14 cellular contexts compared by ENCODE assay signal in the genomic region with DNA sequence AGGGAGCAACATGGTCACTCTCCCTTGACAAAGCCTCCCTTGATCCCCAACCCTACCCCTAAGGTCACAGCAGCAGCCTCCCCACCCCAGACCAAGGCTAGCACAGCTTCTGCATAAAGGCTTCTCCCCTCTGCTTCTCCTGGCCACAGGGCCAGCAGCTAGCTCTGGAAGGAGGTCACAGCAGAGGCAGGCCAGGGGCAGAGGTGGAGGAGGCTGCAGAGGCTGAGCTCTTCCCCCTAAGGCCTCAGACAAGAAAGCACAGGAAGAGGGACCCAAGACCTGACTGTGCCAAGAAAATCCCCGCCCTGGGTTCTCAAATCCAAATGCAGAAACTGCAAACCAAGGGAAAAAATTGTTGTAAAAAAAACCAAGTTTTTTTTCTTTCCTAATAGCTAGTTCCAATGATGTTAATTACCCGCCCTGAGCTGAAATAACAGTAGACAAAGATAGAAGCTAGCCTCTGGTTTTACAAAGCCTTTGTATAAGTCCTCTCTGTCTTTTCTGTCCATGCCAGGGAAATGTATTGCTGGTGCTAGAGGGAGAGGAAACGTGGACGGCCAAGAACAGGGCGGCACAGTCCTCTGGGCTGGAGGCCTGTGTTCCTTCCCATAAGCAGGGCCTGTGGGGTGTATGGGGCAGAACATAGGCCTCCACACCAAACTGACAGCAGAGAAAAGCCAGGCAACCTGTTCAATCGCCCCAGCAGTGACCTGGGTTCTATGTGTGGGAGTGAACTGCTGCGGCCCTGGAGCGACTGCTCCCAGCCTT.
DNase-seq lines count a peak whose midpoint lies in the region; ATAC-seq and TF ChIP-seq lines count a peak whose summit lies in the region.
"Had no signal": no experiment of that assay in that cellular context is flagged by ENCODE, and none has a peak within 500 bp of the region (broad histone marks: within the 10 kb centered on the region; RNA-seq: fewer than 3 reads in every experiment).

No MANE protein-coding gene starts in this region.

- TF ChIP-seq CTCF in DND-41 (IDR thresholded peaks at IDR 0.05; ENCODE audit: borderline replicate concordance, extremely low read depth, low read length, poor library complexity, severe bottlenecking), result no peak
- no peak for TF ChIP-seq CTCF in brain (conservative IDR thresholded peaks at IDR 0.05)
- TF ChIP-seq CTCF in mesothelial cell of epicardium (IDR thresholded peaks at IDR 0.05; ENCODE audit: unreplicated experiment), result no peak

- H3K27ac ChIP-seq in DND-41 (ENCODE audit: low read length), result peak overlapping the region; percentile 48; the same call in 1 of the 2 replicates
- peak overlapping the region; percentile 60 for H3K27ac ChIP-seq in stomach smooth muscle (ENCODE audit: low read length)
- H3K27ac ChIP-seq: epithelial cell of prostate had no signal

- H3K9me3 Mint-ChIP-seq in brain (no peaks in the 10 kb centered on the region), mesothelial cell of epicardium (no peaks in the 10 kb centered on the region)
- H3K9me3 Mint-ChIP-seq: activated naive CD4-positive, alpha-beta T cell treated with anti-CD3 and anti-CD28 coated beads, Interleukin-2, amount 50 U/mL, for 24 hours had no signal

- H3K27me3 Mint-ChIP-seq in brain (no peaks in the 10 kb centered on the region), mesothelial cell of epicardium (ENCODE audit: low read depth) (no peaks in the 10 kb centered on the region)
- H3K27me3 Mint-ChIP-seq: activated naive CD4-positive, alpha-beta T cell treated with anti-CD3 and anti-CD28 coated beads, Interleukin-2, amount 50 U/mL, for 24 hours had no signal

- no peak overlapping the region for H3K4me2 ChIP-seq in DND-41 (ENCODE audit: insufficient read depth, low read length)

- H3K9me3 ChIP-seq in DND-41 (ENCODE audit: insufficient read depth, low read length, severe bottlenecking), result no peaks in the 10 kb centered on the region
- H3K9me3 ChIP-seq in stomach smooth muscle (ENCODE audit: control insufficient read depth in 2 of 2, low read length in 2 of 2), result no peaks in the 10 kb centered on the region

- ATAC-seq in DND-41 (ENCODE audit: insufficient read depth, low read depth) (no peak), HG03280 (IDR thresholded peaks at IDR 0.05; ENCODE audit: unreplicated experiment) (no peak)

- DNase-seq in DND-41, result no peak
- no peak for DNase-seq in mesothelial cell of epicardium (ENCODE audit: low spot score in 2 of 2, unreplicated experiment in 2 of 2)
- DNase-seq in RKO (ENCODE audit: low spot score), result no peak
- DNase-seq in UCSD-AML1 (lab: John Stamatoyannopoulos, UW; ENCODE audit: unreplicated experiment), result no peak
- DNase-seq: activated CD8-positive, alpha-beta memory T cell treated with anti-CD3 and anti-CD28 coated beads, Interleukin-2, amount 50 U/mL, for 48 hours; NCI-H2029 treated with DMSO at 0.1 percent for 48 hours; NCI-H526; RPMI8226; stimulated activated naive CD4-positive, alpha-beta T cell had no signal

- H3K27ac Mint-ChIP-seq in brain (peak overlapping the region in 3 of 5 experiments; percentile 40 to 88 (median 84)), mesothelial cell of epicardium (peak overlapping the region; percentile 25)
- H3K27ac Mint-ChIP-seq: activated naive CD4-positive, alpha-beta T cell treated with anti-CD3 and anti-CD28 coated beads, Interleukin-2, amount 50 U/mL, for 24 hours had no signal

- H3K9ac ChIP-seq in DND-41 (ENCODE audit: low read depth, low read length) (no peak overlapping the region), stomach smooth muscle (ENCODE audit: low read length in 2 of 2) (no peak overlapping the region)

- H2AFZ ChIP-seq in DND-41 (ENCODE audit: low read depth, low read length), result no peak overlapping the region

- H3K4me3 ChIP-seq in DND-41 (ENCODE audit: low read depth in 1 of 2, low read length in 2 of 2) (no peak overlapping the region), stomach smooth muscle (ENCODE audit: low read length in 2 of 2) (no peak overlapping the region)

- no peaks in the 10 kb centered on the region for H3K79me2 ChIP-seq in DND-41 (ENCODE audit: insufficient read depth, low read length)

- H4K20me1 ChIP-seq in DND-41 (ENCODE audit: insufficient read depth, low read length), result no peaks in the 10 kb centered on the region

- H3K36me3 Mint-ChIP-seq in brain (peaks cover 57% of the 10 kb centered on the region), mesothelial cell of epicardium (peaks cover 52% of the 10 kb centered on the region)

- H3K27me3 ChIP-seq in DND-41 (ENCODE audit: insufficient read depth, low read length, poor library complexity) (no peaks in the 10 kb centered on the region), stomach smooth muscle (ENCODE audit: control insufficient read depth in 1 of 2, insufficient read depth in 2 of 2, low read length in 2 of 2) (no peaks in the 10 kb centered on the region)

- H3K4me3 Mint-ChIP-seq in brain, result no peak overlapping the region
- H3K4me3 Mint-ChIP-seq in mesothelial cell of epicardium, result no peak overlapping the region
- H3K4me3 Mint-ChIP-seq: activated naive CD4-positive, alpha-beta T cell treated with anti-CD3 and anti-CD28 coated beads, Interleukin-2, amount 50 U/mL, for 24 hours had no signal

- H3K4me1 ChIP-seq in DND-41 (ENCODE audit: insufficient read depth, low read length) (no peaks in the 10 kb centered on the region), stomach smooth muscle (ENCODE audit: control insufficient read depth, insufficient read depth, low read length) (peaks cover 10% of the 10 kb centered on the region)

- peaks cover 7% of the 10 kb centered on the region for H3K4me1 Mint-ChIP-seq in brain
- H3K4me1 Mint-ChIP-seq in mesothelial cell of epicardium, result no peaks in the 10 kb centered on the region

- H3K36me3 ChIP-seq in DND-41 (ENCODE audit: insufficient read depth, low read length) (peaks cover 58% of the 10 kb centered on the region), stomach smooth muscle (ENCODE audit: control insufficient read depth in 2 of 2, insufficient read depth in 2 of 2, low read length in 2 of 2) (peaks cover 40% of the 10 kb centered on the region in 2 donors)
